In the genomic region with DNA sequence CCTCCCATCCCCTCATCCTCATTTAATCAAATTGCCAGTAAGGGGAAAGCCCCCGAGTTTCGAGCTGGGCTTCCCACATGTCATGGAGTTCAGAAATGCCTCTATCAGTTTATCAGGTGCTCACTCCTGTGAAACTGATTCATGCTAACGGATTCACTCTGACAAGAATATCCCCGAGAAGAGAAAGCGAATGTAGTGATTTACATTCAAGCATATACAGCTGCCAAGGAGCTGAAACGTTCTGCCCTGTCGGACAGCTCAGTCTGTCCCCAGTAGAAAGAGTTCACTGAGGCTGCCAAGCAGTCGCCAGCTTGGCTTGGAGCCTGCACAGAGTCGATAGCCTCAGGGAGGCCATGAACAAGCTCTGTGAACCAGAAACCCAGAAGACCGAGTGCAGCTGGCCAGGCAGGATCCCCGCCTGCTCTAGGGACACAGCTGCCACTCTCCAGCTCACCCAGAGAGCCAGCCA, we compare ENCODE assay signal across 8 cellular contexts.
DNase-seq lines count a peak whose midpoint lies in the region; ATAC-seq and TF ChIP-seq lines count a peak whose summit lies in the region.

No MANE protein-coding gene starts in this region.

- peak overlapping the region; percentile 7 for H3K27ac ChIP-seq in PC-3 (ENCODE audit: low read length)

- H3K4me1 Mint-ChIP-seq in activated T-cell treated with anti-CD3 and anti-CD28 coated beads, Interleukin-2, amount 50 U/mL, for 4 hours (ENCODE audit: low read depth), result peaks cover 1% of the 10 kb centered on the region
- no peaks in the 10 kb centered on the region for H3K4me1 Mint-ChIP-seq in CD14-positive monocyte

- H3K36me3 ChIP-seq in PC-3 (ENCODE audit: low read depth, low read length), result 0 out of 2 replicates have a peak, but pooled peaks cover 3% of the 10 kb centered on the region

- no peaks in the 10 kb centered on the region for H3K36me3 Mint-ChIP-seq in activated T-cell treated with anti-CD3 and anti-CD28 coated beads, Interleukin-2, amount 50 U/mL, for 4 hours (ENCODE audit: insufficient read depth)
- H3K36me3 Mint-ChIP-seq in CD14-positive monocyte, result no peaks in the 10 kb centered on the region

- no peaks in the 10 kb centered on the region for H4K20me1 ChIP-seq in PC-3 (ENCODE audit: low read length)

- peak; percentile 43 to 46 for ATAC-seq in activated T-cell treated with anti-CD3 and anti-CD28 coated beads, Interleukin-2, amount 50 U/mL, for 4 hours
- ATAC-seq in HG02798 (IDR thresholded peaks at IDR 0.05; ENCODE audit: poor library complexity, unreplicated experiment) (peak; percentile 83), PC-3 (peak; percentile 39)

- no TSS peak for BruUV-seq in PC-3 (replicated peaks; lab: Mats Ljungman, UMichigan)

- CTCF ChIA-PET in PC-3 (lab: Charles Lee), result interaction anchor here (0.6 to 1.1 kb wide), 2 partner anchors 12 to 33 kb away, joined by 3 read pairs; no protein-coding TSS in a partner anchor

- H3K4me3 Mint-ChIP-seq in activated T-cell treated with anti-CD3 and anti-CD28 coated beads, Interleukin-2, amount 50 U/mL, for 4 hours, result no peak overlapping the region
- no peak overlapping the region for H3K4me3 Mint-ChIP-seq in CD14-positive monocyte

- H3K4me2 ChIP-seq in PC-3 (ENCODE audit: low read length), result peak overlapping the region; percentile 71

- no peaks in the 10 kb centered on the region for H3K27me3 ChIP-seq in PC-3 (ENCODE audit: low read length)

- peaks cover 25% of the 10 kb centered on the region for H3K27me3 Mint-ChIP-seq in activated T-cell treated with anti-CD3 and anti-CD28 coated beads, Interleukin-2, amount 50 U/mL, for 4 hours (ENCODE audit: low read depth)
- H3K27me3 Mint-ChIP-seq in CD14-positive monocyte (ENCODE audit: low read depth in 3 of 3), result peaks cover 7 to 19% (median 10%) of the 10 kb centered on the region in 3 donors

- POLR2A ChIA-PET in PC-3 (lab: Charles Lee; ENCODE audit: unreplicated experiment), result interaction anchor here (0.7 kb wide), 2 partner anchors 32 to 199 kb away, joined by 3 to 4 read pairs; no protein-coding TSS in a partner anchor

- H3F3A ChIP-seq in PC-3 (ENCODE audit: low read length, unreplicated experiment), result no peaks in the 10 kb centered on the region

- peak overlapping the region; percentile 21 for H3K4me3 ChIP-seq in PC-3 (ENCODE audit: low read length)

- peaks cover 4% of the 10 kb centered on the region; the same call in 1 of the 2 replicates for H3K9me3 ChIP-seq in PC-3 (ENCODE audit: low read length)

- H2AFZ ChIP-seq in PC-3 (ENCODE audit: low read length), result peak overlapping the region; percentile 7; the same call in 1 of the 2 replicates

- H3K9me3 Mint-ChIP-seq in activated T-cell treated with anti-CD3 and anti-CD28 coated beads, Interleukin-2, amount 50 U/mL, for 4 hours, result no peaks in the 10 kb centered on the region
- peaks cover 0 to 1% (median 0%) of the 10 kb centered on the region in 7 donors for H3K9me3 Mint-ChIP-seq in CD14-positive monocyte

- no peak for DNase-seq in activated T-cell treated with anti-CD3 and anti-CD28 coated beads, Interleukin-2, amount 50 U/mL, for 4 hours
- no peak for DNase-seq in activated T-cell treated with anti-CD3 and anti-CD28 coated beads, Interleukin-2, amount 50 U/mL, for 1 hour
- DNase-seq in PC-3, result peak; percentile 89
- peak; percentile 87 for DNase-seq in inferior parietal cortex (ENCODE audit: extremely low spot score)
- DNase-seq in CD14-positive monocyte (ENCODE audit: low spot score), result no peak
- no peak for DNase-seq in stimulated activated CD4-positive, alpha-beta T cell treated with anti-CD3 and anti-CD28 coated beads, Interleukin-4, amount 100 ng/mL, for 1 hour
- no peak for DNase-seq in AG08395 (ENCODE audit: low spot score)

- TF ChIP-seq CTCF in PC-3 (conservative IDR thresholded peaks at IDR 0.05; ENCODE audit: low read depth, low read length) (no peak), CD14-positive monocyte (IDR thresholded peaks at IDR 0.05) (no peak)

- no peaks in the 10 kb centered on the region for H3K79me2 ChIP-seq in PC-3 (ENCODE audit: low read length)

- intact Hi-C loops in PC-3 (cut with micrococcal nuclease), result loop anchor here (5.0 kb wide), 3 partner anchors 35 to 85 kb away; no protein-coding TSS in a partner anchor
- intact Hi-C loops in CD14-positive monocyte (cut with micrococcal nuclease), result no loop called here

- H3K27ac Mint-ChIP-seq in CD14-positive monocyte, result no peak overlapping the region

- no peaks in the 10 kb centered on the region for H3K9me2 ChIP-seq in PC-3 (replicated peaks; ENCODE audit: low read length)

- H3K9ac ChIP-seq in PC-3 (ENCODE audit: low read length), result no peak overlapping the region

- H3K4me1 ChIP-seq in PC-3 (ENCODE audit: insufficient read depth, low read length), result peaks cover 29% of the 10 kb centered on the region

Comparison
In these comparisons a context has a peak if more than half of its experiments do, and no peak if none do; other contexts are left out.
1. DNase-seq: peak in PC-3 (single experiment) and inferior parietal cortex (single experiment); none in activated T-cell treated with anti-CD3 and anti-CD28 coated beads, Interleukin-2, amount 50 U/mL, for 4 hours (single experiment), activated T-cell treated with anti-CD3 and anti-CD28 coated beads, Interleukin-2, amount 50 U/mL, for 1 hour (single experiment), CD14-positive monocyte (single experiment), stimulated activated CD4-positive, alpha-beta T cell treated with anti-CD3 and anti-CD28 coated beads, Interleukin-4, amount 100 ng/mL, for 1 hour (single experiment) and AG08395 (single experiment).
2. Peak in every context shown above with its lines, with median percentiles within 50 percentile points of each other: ATAC-seq.